Comparison of ENCODE assay signal across 12 cellular contexts in the genomic region with DNA sequence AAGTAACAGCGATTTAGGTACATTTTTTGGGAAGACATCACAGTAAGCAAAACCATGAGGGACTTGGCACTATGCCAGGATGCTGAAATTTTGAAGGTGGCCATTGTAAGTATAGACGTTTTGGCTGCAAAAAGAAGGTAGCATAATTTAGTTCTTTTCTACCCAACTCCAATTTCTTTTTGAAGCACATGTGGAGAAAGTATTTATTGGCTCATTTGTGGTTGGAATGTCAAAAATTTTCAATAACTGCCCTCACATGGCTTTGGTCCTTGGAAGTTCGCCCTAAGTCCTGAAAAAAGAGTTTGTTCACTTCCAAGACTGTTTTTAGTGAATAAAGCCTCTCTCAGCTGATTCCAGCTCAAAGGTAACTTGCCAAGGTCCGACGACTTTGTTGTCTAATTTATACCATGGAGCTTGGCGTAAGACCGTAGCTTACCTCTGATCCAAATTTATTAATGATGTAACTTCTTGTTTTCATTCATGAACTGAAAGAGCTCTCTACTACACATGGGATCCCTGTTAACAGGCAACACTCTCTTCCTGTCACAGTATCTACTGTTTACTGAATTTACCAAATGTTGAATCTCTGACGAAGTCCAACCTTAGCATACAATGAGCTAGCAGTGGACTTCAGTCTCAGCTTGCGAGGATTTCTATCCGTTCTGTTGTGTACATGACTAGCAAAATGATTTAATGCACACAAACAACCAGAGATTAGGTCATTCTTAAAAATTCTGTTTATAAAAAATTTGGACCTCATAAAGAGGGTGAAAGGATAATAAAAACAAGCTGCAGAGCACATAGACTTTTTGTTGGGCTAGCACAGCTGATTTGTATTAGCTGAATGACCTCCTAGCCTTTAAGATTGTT. TPM values are rescaled to one million over a fixed set of nuclear protein-coding genes. Genes with fewer than 3 reads are reported as not detected.
DNase-seq lines count a peak whose midpoint lies in the region; ATAC-seq and TF ChIP-seq lines count a peak whose summit lies in the region.
"Had no signal": no experiment of that assay in that cellular context is flagged by ENCODE, and none has a peak within 500 bp of the region (broad histone marks: within the 10 kb centered on the region; RNA-seq: fewer than 3 reads in every experiment).

No MANE protein-coding gene starts in this region.

- H3K36me3 ChIP-seq in right atrium auricular region (peaks cover 17% of the 10 kb centered on the region), aorta (ENCODE audit: control insufficient read depth in 1 of 2, insufficient read depth in 2 of 2, low read length in 1 of 2) (peaks cover 0 to 7% of the 10 kb centered on the region in 2 donors), prostate gland (no peaks in the 10 kb centered on the region)

- WGBS in aorta, 2 donors: 5 to 7% methylated on average over 10 of the region's 10 CpGs
- 24% methylated on average over 10 of the region's 10 CpGs for WGBS in prostate gland

- peak; percentile 67 for ATAC-seq in Right ventricle myocardium inferior
- ATAC-seq in aorta (ENCODE audit: low FRiP score): peak; percentile 68
- no peak for ATAC-seq in GM19328 (IDR thresholded peaks at IDR 0.05; ENCODE audit: unreplicated experiment)

- H3K4me3 ChIP-seq in right atrium auricular region (no peak overlapping the region), aorta (ENCODE audit: low read length in 2 of 2) (peak overlapping the region in 1 of 2 donors; percentile 41), prostate gland (no peak overlapping the region)

- H3K9me3 ChIP-seq in right atrium auricular region: no peaks in the 10 kb centered on the region
- no peaks in the 10 kb centered on the region for H3K9me3 ChIP-seq in aorta (ENCODE audit: control insufficient read depth, low read length)
- H3K9me3 ChIP-seq in prostate gland: no peaks in the 10 kb centered on the region

- DNase-seq in Right ventricle myocardium inferior (ENCODE audit: missing footprints) (no peak), right atrium auricular region (ENCODE audit: low spot score) (no peak), dedifferentiated amniotic fluid mesenchymal stem cell (ENCODE audit: extremely low spot score) (peak; percentile 75), medulla oblongata (ENCODE audit: extremely low spot score) (peak; percentile 42), aorta (no peak), LoVo (ENCODE audit: low spot score) (no peak), prostate gland (ENCODE audit: low spot score) (no peak)
- DNase-seq: activated CD4-positive, CD25-positive, alpha-beta regulatory T cell treated with anti-CD3 and anti-CD28 coated beads, Interleukin-2, amount 50 U/mL, for 72 hours; MM.1S; NCI-H510A; stimulated activated CD4-positive, alpha-beta T cell treated with anti-CD3 and anti-CD28 coated beads, Interleukin-12 subunit alpha, Interleukin-12 subunit beta, amount 100 ng/mL, for 4 hours had no signal

- TF ChIP-seq CTCF in right atrium auricular region (IDR thresholded peaks at IDR 0.05): no peak
- TF ChIP-seq CTCF in prostate gland (IDR thresholded peaks at IDR 0.05): no peak

- H3K4me1 ChIP-seq in right atrium auricular region: peaks cover 0 to 14% of the 10 kb centered on the region in 2 donors
- H3K4me1 ChIP-seq in aorta (ENCODE audit: control insufficient read depth in 1 of 2, insufficient read depth in 2 of 2, low read length in 2 of 2): peaks cover 2 to 7% of the 10 kb centered on the region in 2 donors
- no peaks in the 10 kb centered on the region for H3K4me1 ChIP-seq in prostate gland (replicated peaks)

- no peak for TF ChIP-seq POLR2A in prostate gland (IDR thresholded peaks at IDR 0.05)

- H3K27me3 ChIP-seq in right atrium auricular region (no peaks in the 10 kb centered on the region), aorta (ENCODE audit: control insufficient read depth in 1 of 2, insufficient read depth in 2 of 2, low read length in 1 of 2) (no peaks in the 10 kb centered on the region), prostate gland (replicated peaks; ENCODE audit: insufficient read depth) (no peaks in the 10 kb centered on the region)

- intact Hi-C loops in Right ventricle myocardium inferior (cut with DNase I) (no loop called here), aorta (cut with DNase I) (no loop called here), prostate gland (cut with DNase I) (no loop called here)

- peak overlapping the region in 1 of 2 donors; percentile 8 for H3K27ac ChIP-seq in right atrium auricular region
- no peak overlapping the region for H3K27ac ChIP-seq in aorta (ENCODE audit: low read depth in 1 of 2, low read length in 2 of 2)
- no peak overlapping the region for H3K27ac ChIP-seq in prostate gland

RNA-seq across cellular contexts. Expression of a gene that starts 49.0 kb away (rescaled TPM):
- total RNA-seq in Right ventricle myocardium inferior (148 TPM), right atrium auricular region (100 to 1,000 TPM in 1 of 2 donors, 10 to 100 TPM in 1; 98.3 to 108 TPM), aorta (100 to 1,000 TPM; 198 to 298 TPM), prostate gland (10 to 100 TPM; 32.2 to 42.9 TPM)
- 100 to 1,000 TPM; 119 to 252 TPM for polyA plus RNA-seq in aorta

Comparison
In these comparisons a context has a peak if more than half of its experiments do, and no peak if none do; other contexts are left out.
1. DNase-seq: peak in dedifferentiated amniotic fluid mesenchymal stem cell (single experiment) and medulla oblongata (single experiment); none in Right ventricle myocardium inferior (single experiment), right atrium auricular region (single experiment), aorta (0 of 2), LoVo (single experiment) and prostate gland (single experiment).